Comparison of ENCODE assay signal across 8 cellular contexts in genomic region chr19:19866599-19867248, GRCh38. TPM values are rescaled to one million over a fixed set of nuclear protein-coding genes. Genes with fewer than 3 reads are reported as not detected.
DNase-seq lines count a peak whose midpoint lies in the region; ATAC-seq, FAIRE-seq and TF ChIP-seq lines count a peak whose summit lies in the region.

No MANE protein-coding gene starts in this region.

- peak overlapping the region; percentile 99 for H3K4me3 Mint-ChIP-seq in natural killer cell

- H3K9me3 Mint-ChIP-seq in natural killer cell = no peaks in the 10 kb centered on the region

- no peak for FAIRE-seq in frontal cortex (lab: Jason Lieb, UNC)

- H3K36me3 ChIP-seq in DND-41 (ENCODE audit: insufficient read depth, low read length) = peaks cover 23% of the 10 kb centered on the region
- no peaks in the 10 kb centered on the region for H3K36me3 ChIP-seq in transverse colon

- TF ChIP-seq CTCF in DND-41 (IDR thresholded peaks at IDR 0.05; ENCODE audit: borderline replicate concordance, extremely low read depth, low read length, poor library complexity, severe bottlenecking) (no peak), natural killer cell (IDR thresholded peaks at IDR 0.05) (no peak), transverse colon (IDR thresholded peaks at IDR 0.05) (no peak)

- peaks cover 6% of the 10 kb centered on the region for H3K9me3 ChIP-seq in DND-41 (ENCODE audit: insufficient read depth, low read length, severe bottlenecking)
- peaks cover 3 to 5% of the 10 kb centered on the region in 2 donors for H3K9me3 ChIP-seq in transverse colon

- H3K4me3 ChIP-seq in DND-41 (ENCODE audit: low read depth in 1 of 2, low read length in 2 of 2) (peak overlapping the region; percentile 59 to 78), transverse colon (peak overlapping the region; percentile 57 to 83 (median 76))

- peaks cover 3% of the 10 kb centered on the region; the same call in 1 of the 2 replicates for H4K20me1 ChIP-seq in DND-41 (ENCODE audit: insufficient read depth, low read length)

- H3K4me2 ChIP-seq in DND-41 (ENCODE audit: insufficient read depth, low read length) = peak overlapping the region; percentile 82

- H3K79me2 ChIP-seq in DND-41 (ENCODE audit: insufficient read depth, low read length) = peaks cover 61% of the 10 kb centered on the region

- H3K27ac ChIP-seq in DND-41 (ENCODE audit: low read length) = peak overlapping the region; percentile 90
- H3K27ac ChIP-seq in transverse colon = peak overlapping the region; percentile 90 to 98 (median 94)

- peak overlapping the region; percentile 85 for H3K9ac ChIP-seq in DND-41 (ENCODE audit: low read depth, low read length)

- WGBS in transverse colon (ENCODE audit: low coverage in 1 of 2), 2 donors = 5 to 11% methylated on average over 13 to 23 of the region's 23 CpGs

- H3K4me1 ChIP-seq in DND-41 (ENCODE audit: insufficient read depth, low read length) (peaks cover 36% of the 10 kb centered on the region), transverse colon (peaks cover 2 to 23% (median 12%) of the 10 kb centered on the region in 4 donors)

- no peak for TF ChIP-seq EP300 in transverse colon (IDR thresholded peaks at IDR 0.05; ENCODE audit: low read depth)

- intact Hi-C loops in natural killer cell (cut with micrococcal nuclease) (loop anchor here (1.0 kb wide), 1 partner anchor 34 kb away; the partner anchor contains the start of gene ZNF93), transverse colon (cut with DNase I; ENCODE audit: low total_unique reads) (no loop called here)

- DNase-seq in DND-41 (peak; percentile 69), NCI-H1105 (lab: John Stamatoyannopoulos, UW) (peak; percentile 24), erythroblast (lab: John Stamatoyannopoulos, UW) (peak; percentile 22 to 27), natural killer cell (peak; percentile 41), transverse colon (peak; percentile 19), frontal cortex (ENCODE audit: low spot score in 2 of 2) (no peak)
- peak; percentile 15 for DNase-seq in activated CD8-positive, alpha-beta memory T cell treated with anti-CD3 and anti-CD28 coated beads, Interleukin-2, amount 50 U/mL, for 24 hours (ENCODE audit: extremely low read depth)

- peaks cover 47 to 54% of the 10 kb centered on the region in 2 donors for H3K4me1 Mint-ChIP-seq in natural killer cell

- in situ Hi-C loops in transverse colon (cut with MboI; ENCODE audit: low pct_ligation_motif_present in 1 of 4, low pct_unique_long_range_greater_than_20kb in 1 of 4, low sequenced_read_pairs in 3 of 4) = no loop called here

- H3K27me3 ChIP-seq in DND-41 (ENCODE audit: insufficient read depth, low read length, poor library complexity) (no peaks in the 10 kb centered on the region), transverse colon (no peaks in the 10 kb centered on the region)

- H3K27me3 Mint-ChIP-seq in natural killer cell (ENCODE audit: low read depth in 2 of 2) = peaks cover 0 to 3% of the 10 kb centered on the region in 2 donors

- ATAC-seq in DND-41 (ENCODE audit: insufficient read depth, low read depth) (0 out of 3 replicates have a peak, but pooled peaks have one; percentile 12), natural killer cell (peak; percentile 9 to 26 (median 16)), HG03354 (IDR thresholded peaks at IDR 0.05; ENCODE audit: poor library complexity, severe bottlenecking, unreplicated experiment) (no peak)

- peak overlapping the region; percentile 78 for H2AFZ ChIP-seq in DND-41 (ENCODE audit: low read depth, low read length)

- no peak for TF ChIP-seq POLR2A in erythroblast (IDR thresholded peaks at IDR 0.05; ENCODE audit: low read length)
- TF ChIP-seq POLR2A in transverse colon (IDR thresholded peaks at IDR 0.05) = no peak

- peak overlapping the region; percentile 97 to 98 for H3K27ac Mint-ChIP-seq in natural killer cell

- H3K36me3 Mint-ChIP-seq in natural killer cell = no peaks in the 10 kb centered on the region

RNA-seq across cellular contexts. Expression of gene ZNF253, which starts 1.0 kb away (rescaled TPM):
- total RNA-seq in natural killer cell (10 to 100 TPM in 2 of 3 donors, 1 to 10 TPM in 1; 8.6 to 14.7 (median 10.1) TPM), transverse colon (10 to 100 TPM in 3 of 4 donors, 1 to 10 TPM in 1; 3.7 to 41.6 (median 12.6) TPM), frontal cortex (41.2 TPM)

RNA-seq across cellular contexts. Expression of gene ZNF93, which starts 34.0 kb away (rescaled TPM):
- total RNA-seq in natural killer cell = 1 to 10 TPM; 2.2 to 5.2 (median 4.2) TPM
- 1 to 10 TPM in 2 of 4 donors, under 1 TPM in 1, not detected in 1; 0.40 to 5.4 (median 3.8) TPM for total RNA-seq in transverse colon
- total RNA-seq in frontal cortex = 27.3 TPM

RNA-seq across cellular contexts. Expression of gene ZNF506, which starts 45.2 kb away (rescaled TPM):
- 10 to 100 TPM; 35.0 to 62.8 (median 44.0) TPM for total RNA-seq in natural killer cell
- total RNA-seq in transverse colon = 10 to 100 TPM; 11.6 to 43.2 (median 25.4) TPM
- total RNA-seq in frontal cortex = 57.1 TPM

Comparison
In these comparisons a context has a peak if more than half of its experiments do, and no peak if none do; other contexts are left out.
1. DNase-seq: peak in DND-41 (single experiment), NCI-H1105 (single experiment), activated CD8-positive, alpha-beta memory T cell treated with anti-CD3 and anti-CD28 coated beads, Interleukin-2, amount 50 U/mL, for 24 hours (single experiment), erythroblast (2 of 2), natural killer cell (single experiment) and transverse colon (single experiment); none in frontal cortex (0 of 2).